ENCODE assay signal across 18 cellular contexts in genomic region chr2:24725956-24726355, GRCh38.
DNase-seq lines count a peak whose midpoint lies in the region; ATAC-seq, FAIRE-seq and TF ChIP-seq lines count a peak whose summit lies in the region.
"Had no signal": no experiment of that assay in that cellular context is flagged by ENCODE, and none has a peak within 500 bp of the region (broad histone marks: within the 10 kb centered on the region; RNA-seq: fewer than 3 reads in every experiment).

No MANE protein-coding gene starts in this region.

- no peak for TF ChIP-seq POLR2A in GM12878 (IDR thresholded peaks at IDR 0.05; ENCODE audit: low read depth, low read length)

- no peaks in the 10 kb centered on the region for H3K79me2 ChIP-seq in GM12878 (ENCODE audit: control insufficient read depth, insufficient read depth, low read length)

- FAIRE-seq in GM19239 (lab: Jason Lieb, UNC) (peak; percentile 35), GM12878 (lab: Jason Lieb, UNC) (peak; percentile 59), urothelium cell line (lab: Jason Lieb, UNC) (no peak)
- FAIRE-seq: H54 had no signal

- no peak overlapping the region for H2AFZ ChIP-seq in GM12878 (ENCODE audit: control insufficient read depth, low read depth, low read length)

- BruUV-seq in GM12878 (replicated peaks; lab: Mats Ljungman, UMichigan) = no TSS peak

- no peak for TF ChIP-seq RAD21 in GM12878 (IDR thresholded peaks at IDR 0.05; ENCODE audit: insufficient read depth, low read depth, low read length)

- H3K4me3 ChIP-seq in GM12865 (ENCODE audit: low read depth, low read length) (no peak overlapping the region), GM12878 (no peak overlapping the region)
- H3K4me3 ChIP-seq: SJCRH30 had no signal

- TF ChIP-seq CTCF in GM12865 (IDR thresholded peaks at IDR 0.05; ENCODE audit: insufficient read depth, low read depth, low read length, missing control alignments) (no peak), GM12878 (IDR thresholded peaks at IDR 0.05 in 2 of 3, conservative IDR thresholded peaks at IDR 0.05 in 1 of 3; ENCODE audit: control insufficient read depth in 2 of 3, extremely low read depth in 1 of 3, insufficient read depth in 1 of 3, low read depth in 3 of 3, low read length in 3 of 3) (no peak)

- ATAC-seq in HG03432 (IDR thresholded peaks at IDR 0.05; ENCODE audit: unreplicated experiment) = peak; percentile 45
- peak; percentile 60 for ATAC-seq in GM12878

- in situ Hi-C loops in GM12878 (cut with MboI) = no loop called here

- no peaks in the 10 kb centered on the region for H4K20me1 ChIP-seq in GM12878 (ENCODE audit: control insufficient read depth, insufficient read depth)

- POLR2A ChIA-PET in GM12878 (lab: Charles Lee) = interaction anchor here (0.9 kb wide), 1 partner anchor 67 kb away, joined by 3 read pairs; the partner anchor contains the start of genes CENPO and PTRHD1

- 46% methylated on average over 3 of the region's 3 CpGs for WGBS in GM12878 (ENCODE audit: insufficient coverage, insufficient replicate concordance, low lambda C conversion rate, missing lambda C conversion rate)

- H3K36me3 ChIP-seq in GM12878 (ENCODE audit: control insufficient read depth in 2 of 2, insufficient read depth in 2 of 2, low read length in 1 of 2) = no peaks in the 10 kb centered on the region

- SMC1A ChIA-PET in GM12878 (lab: Charles Lee; ENCODE audit: uncharacterized antibody, unreplicated experiment) = interaction anchor here (1.0 to 1.4 kb wide), 3 partner anchors 12 to 67 kb away, joined by 3 to 4 read pairs (median 4); partner anchors contain the start of genes CENPO and PTRHD1

- H3K4me2 ChIP-seq in GM12878 (ENCODE audit: control insufficient read depth, insufficient read depth) = no peak overlapping the region

- CTCF ChIA-PET in GM12878 (lab: Yijun Ruan, JAX) = interaction anchor here (1.2 to 1.5 kb wide), 2 partner anchors 65 to 304 kb away, joined by 3 read pairs; no protein-coding TSS in a partner anchor

- H3K27me3 ChIP-seq in GM12878 (replicated peaks in 1 of 2; ENCODE audit: control insufficient read depth in 2 of 2, insufficient read depth in 2 of 2, low read length in 1 of 2) = no peaks in the 10 kb centered on the region
- H3K27me3 ChIP-seq: SJCRH30 had no signal

- no peak overlapping the region for H3K9ac ChIP-seq in GM12878 (ENCODE audit: control insufficient read depth, insufficient read depth, low read length)

- H3K9me3 ChIP-seq in GM12878 (replicated peaks; ENCODE audit: control insufficient read depth, insufficient read depth, low read length) = no peaks in the 10 kb centered on the region
- H3K9me3 ChIP-seq: SJCRH30 had no signal

- RAD21 ChIA-PET in GM12878 (lab: Charles Lee; ENCODE audit: unreplicated experiment) = interaction anchor here (1.2 kb wide), 1 partner anchor 321 kb away, joined by 4 read pairs; no protein-coding TSS in a partner anchor

- intact Hi-C loops in GM12878 (cut with micrococcal nuclease; ENCODE audit: unreplicated experiment) = no loop called here

- DNase-seq in GM12865 (ENCODE audit: low read depth) = peak; percentile 25
- no peak for DNase-seq in GM19239 (ENCODE audit: insufficient read length, low spot score)
- no peak for DNase-seq in GM12878 (ENCODE audit: low read depth, low spot score)
- no peak for DNase-seq in NOMO-1 (lab: John Stamatoyannopoulos, UW; ENCODE audit: unreplicated experiment in 2 of 2)
- no peak for DNase-seq in hepatic stellate cell (ENCODE audit: low spot score)
- no peak for DNase-seq in urothelium cell line (ENCODE audit: low spot score)
- DNase-seq: CD4-positive, alpha-beta T cell; DMS153; GF-D8; HFFc6; MM.1S; NCI-H1092 treated with DMSO at 0.1 percent for 48 hours; NCI-H1694; NCI-H510A; NCI-H774; SJCRH30 had no signal

- TF ChIP-seq EP300 in GM12878 (IDR thresholded peaks at IDR 0.05; ENCODE audit: borderline replicate concordance in 1 of 2, control insufficient read depth in 1 of 2, low read depth in 2 of 2, low read length in 2 of 2) = no peak

- H3K4me1 ChIP-seq in GM12878 (ENCODE audit: control insufficient read depth, insufficient read depth, low read length) = peaks cover 11% of the 10 kb centered on the region; the same call in 1 of the 2 replicates

- no peak overlapping the region for H3K27ac ChIP-seq in GM12878 (ENCODE audit: control insufficient read depth, insufficient read depth)
- H3K27ac ChIP-seq: SJCRH30 had no signal

TF ChIP-seq in GM12878, 131 proteins besides CTCF, POLR2A, EP300 and RAD21:
- TF ChIP-seq ZBTB11 (CRISPR knock-in tag; IDR thresholded peaks at IDR 0.05) = no peak
- TF ChIP-seq SPI1 (IDR thresholded peaks at IDR 0.05; ENCODE audit: borderline replicate concordance, insufficient read depth, low read depth, low read length) = peak; percentile 28; the same call in 1 of the 2 replicates
